Comparison of ENCODE assay signal across 8 cellular contexts in genomic region chr6:150143521-150144293, GRCh38. TPM values are rescaled to one million over a fixed set of nuclear protein-coding genes. Genes with fewer than 3 reads are reported as not detected.
A peak's percentile ranks its signal among the peaks of the same experiment; 100 is the strongest.
DNase-seq lines count a peak whose midpoint lies in the region; ATAC-seq and TF ChIP-seq lines count a peak whose summit lies in the region.

No MANE protein-coding gene starts in this region.

- H3K9me3 ChIP-seq in thymus (ENCODE audit: control insufficient read depth) = no peaks in the 10 kb centered on the region

- H3K4me3 ChIP-seq in kidney epithelial cell (ENCODE audit: low read depth, low read length) (peak overlapping the region; percentile 77), thymus (ENCODE audit: low read length) (peak overlapping the region; percentile 48)

- DNase-seq in NCI-H345 (lab: John Stamatoyannopoulos, UW) = peak; percentile 48
- DNase-seq in NCI-H345 treated with DMSO at 0.1 percent for 48 hours (lab: John Stamatoyannopoulos, UW; ENCODE audit: unreplicated experiment) = no peak
- DNase-seq in activated naive CD8-positive, alpha-beta T cell treated with anti-CD3 and anti-CD28 coated beads, Interleukin-2, amount 50 U/mL, for 24 hours = peak; percentile 6
- no peak for DNase-seq in kidney epithelial cell (ENCODE audit: low read depth)
- DNase-seq in pons (ENCODE audit: low spot score) = no peak
- DNase-seq in SW480 (ENCODE audit: low spot score) = no peak
- DNase-seq in GM19238 (ENCODE audit: insufficient read length, low spot score) = no peak

- H3K4me3 Mint-ChIP-seq in activated naive CD8-positive, alpha-beta T cell treated with anti-CD3 and anti-CD28 coated beads, Interleukin-2, amount 50 U/mL, for 24 hours = peak overlapping the region; percentile 56

- no peak for ATAC-seq in activated naive CD8-positive, alpha-beta T cell treated with anti-CD3 and anti-CD28 coated beads, Interleukin-2, amount 50 U/mL, for 24 hours

- peaks cover 18% of the 10 kb centered on the region for H3K4me1 Mint-ChIP-seq in activated naive CD8-positive, alpha-beta T cell treated with anti-CD3 and anti-CD28 coated beads, Interleukin-2, amount 50 U/mL, for 24 hours

- no peak overlapping the region for H3K27ac Mint-ChIP-seq in activated naive CD8-positive, alpha-beta T cell treated with anti-CD3 and anti-CD28 coated beads, Interleukin-2, amount 50 U/mL, for 24 hours

- peaks cover 6% of the 10 kb centered on the region for H3K4me1 ChIP-seq in thymus (ENCODE audit: control insufficient read depth, insufficient read depth, low read length)

- WGBS in thymus = 6% methylated on average over 53 of the region's 53 CpGs

- no peaks in the 10 kb centered on the region for H3K9me3 Mint-ChIP-seq in activated naive CD8-positive, alpha-beta T cell treated with anti-CD3 and anti-CD28 coated beads, Interleukin-2, amount 50 U/mL, for 24 hours

- H3K27me3 Mint-ChIP-seq in activated naive CD8-positive, alpha-beta T cell treated with anti-CD3 and anti-CD28 coated beads, Interleukin-2, amount 50 U/mL, for 24 hours = peaks cover 78% of the 10 kb centered on the region

- peak; percentile 12 for TF ChIP-seq CTCF in kidney epithelial cell (IDR thresholded peaks at IDR 0.05; ENCODE audit: insufficient read depth, low read length, poor library complexity, severe bottlenecking)

- no peaks in the 10 kb centered on the region for H3K36me3 ChIP-seq in kidney epithelial cell (ENCODE audit: control insufficient read depth, insufficient read depth, low read length)
- no peaks in the 10 kb centered on the region for H3K36me3 ChIP-seq in thymus (ENCODE audit: control insufficient read depth, insufficient read depth)

- H3K27me3 ChIP-seq in kidney epithelial cell (ENCODE audit: control insufficient read depth, insufficient read depth, low read length) = no peaks in the 10 kb centered on the region
- H3K27me3 ChIP-seq in thymus (ENCODE audit: control insufficient read depth, insufficient read depth) = peaks cover 33% of the 10 kb centered on the region

- no peaks in the 10 kb centered on the region for H3K36me3 Mint-ChIP-seq in activated naive CD8-positive, alpha-beta T cell treated with anti-CD3 and anti-CD28 coated beads, Interleukin-2, amount 50 U/mL, for 24 hours (ENCODE audit: low read depth)

- no peak overlapping the region for H3K27ac ChIP-seq in thymus (ENCODE audit: low read depth)

RNA-seq across cellular contexts. Expression of gene PPP1R14C, which starts 0.9 kb away (rescaled TPM):
- total RNA-seq in kidney epithelial cell = 37.0 and 45.5 TPM in 2 replicates
- polyA plus RNA-seq in thymus = 1.9 TPM

Comparison
In these comparisons a context has a peak if more than half of its experiments do, and no peak if none do; other contexts are left out.
1. DNase-seq: peak in NCI-H345 (single experiment) and activated naive CD8-positive, alpha-beta T cell treated with anti-CD3 and anti-CD28 coated beads, Interleukin-2, amount 50 U/mL, for 24 hours (single experiment); none in NCI-H345 treated with DMSO at 0.1 percent for 48 hours (single experiment), kidney epithelial cell (single experiment), pons (single experiment), SW480 (single experiment) and GM19238 (single experiment).